Comparison of ENCODE assay signal across 19 cellular contexts in the genomic region with DNA sequence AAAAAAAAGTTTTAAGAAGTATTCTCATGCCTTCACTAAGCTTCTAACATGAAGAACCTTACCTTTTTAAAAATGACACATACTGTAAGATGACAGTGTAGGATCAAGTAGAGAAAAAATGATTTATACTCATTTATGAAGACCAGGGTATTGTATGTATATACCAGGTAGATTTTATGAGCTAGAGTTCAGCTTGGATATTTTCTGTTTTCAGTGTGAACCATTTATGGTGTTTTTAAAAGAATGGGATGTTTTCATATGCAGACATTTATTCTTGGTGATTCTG.
"Had no signal": no experiment of that assay in that cellular context is flagged by ENCODE, and none has a peak within 500 bp of the region (broad histone marks: within the 10 kb centered on the region; RNA-seq: fewer than 3 reads in every experiment).

No MANE protein-coding gene starts in this region.

- H3K36me3 ChIP-seq: brain microvascular endothelial cell, left lung, lower lobe of right lung, suprapubic skin had no signal

- H3K27ac ChIP-seq: brain microvascular endothelial cell, coronary artery, left lung, lower lobe of right lung, suprapubic skin, tibial artery had no signal

- H3K4me1 ChIP-seq: tibial artery had no signal

- H3K27ac Mint-ChIP-seq: activated CD8-positive, alpha-beta T cell treated with anti-CD3 and anti-CD28 coated beads for 36 hours; activated T-helper 17 cell treated with anti-CD3 and anti-CD28 coated beads, Interleukin-2, amount 50 U/mL, for 72 hours had no signal

- H3K4me3 Mint-ChIP-seq: activated CD8-positive, alpha-beta T cell treated with anti-CD3 and anti-CD28 coated beads for 36 hours; activated T-cell treated with anti-CD3 and anti-CD28 coated beads, Interleukin-2, amount 50 U/mL, for 4 hours; activated T-helper 17 cell treated with anti-CD3 and anti-CD28 coated beads, Interleukin-2, amount 50 U/mL, for 72 hours had no signal

- H3K4me3 ChIP-seq: coronary artery, esophagus squamous epithelium, left lung, lower lobe of right lung, suprapubic skin, tibial artery had no signal

- DNase-seq: activated CD4-positive, alpha-beta T cell treated with anti-CD3 and anti-CD28 coated beads, Interleukin-2, amount 50 U/mL, for 1 hour; activated CD8-positive, alpha-beta T cell treated with anti-CD3 and anti-CD28 coated beads for 36 hours; activated gamma-delta T cell treated with Interleukin-2 at 50 U/mL for 16 hours; activated naive CD4-positive, alpha-beta T cell treated with anti-CD3 and anti-CD28 coated beads, Interleukin-2, amount 50 U/mL, for 16 hours; activated T-cell treated with anti-CD3 and anti-CD28 coated beads, Interleukin-2, amount 50 U/mL, for 4 hours; amniotic stem cell; brain microvascular endothelial cell; esophagus squamous epithelium; foreskin melanocyte; lower lobe of right lung; mesendoderm; stimulated activated naive CD4-positive, alpha-beta T cell; tibial artery had no signal

- H3K9me3 Mint-ChIP-seq: activated CD8-positive, alpha-beta T cell treated with anti-CD3 and anti-CD28 coated beads for 36 hours; activated T-cell treated with anti-CD3 and anti-CD28 coated beads, Interleukin-2, amount 50 U/mL, for 4 hours; natural killer cell treated with Interleukin-12 subunit alpha and Interleukin-12 subunit beta and Interleukin-15 and Interleukin-18, amount 100 ng/mL, for 72 hours had no signal

- H3K27me3 Mint-ChIP-seq: activated CD8-positive, alpha-beta T cell treated with anti-CD3 and anti-CD28 coated beads for 36 hours; activated T-helper 17 cell treated with anti-CD3 and anti-CD28 coated beads, Interleukin-2, amount 50 U/mL, for 72 hours; natural killer cell treated with Interleukin-12 subunit alpha and Interleukin-12 subunit beta and Interleukin-15 and Interleukin-18, amount 100 ng/mL, for 72 hours had no signal

- H3K36me3 Mint-ChIP-seq: natural killer cell treated with Interleukin-12 subunit alpha and Interleukin-12 subunit beta and Interleukin-15 and Interleukin-18, amount 100 ng/mL, for 72 hours had no signal

- H3K27me3 ChIP-seq: brain microvascular endothelial cell, esophagus squamous epithelium, left lung, suprapubic skin, tibial artery had no signal

- H3K9me3 ChIP-seq: esophagus squamous epithelium, left lung, lower lobe of right lung, suprapubic skin, tibial artery had no signal

- ATAC-seq: activated CD8-positive, alpha-beta T cell treated with anti-CD3 and anti-CD28 coated beads for 36 hours; activated T-helper 17 cell treated with anti-CD3 and anti-CD28 coated beads, Interleukin-2, amount 50 U/mL, for 72 hours; left lung; lower lobe of right lung; right cardiac atrium had no signal
